Comparison of ENCODE assay signal across 9 cellular contexts in the genomic region with DNA sequence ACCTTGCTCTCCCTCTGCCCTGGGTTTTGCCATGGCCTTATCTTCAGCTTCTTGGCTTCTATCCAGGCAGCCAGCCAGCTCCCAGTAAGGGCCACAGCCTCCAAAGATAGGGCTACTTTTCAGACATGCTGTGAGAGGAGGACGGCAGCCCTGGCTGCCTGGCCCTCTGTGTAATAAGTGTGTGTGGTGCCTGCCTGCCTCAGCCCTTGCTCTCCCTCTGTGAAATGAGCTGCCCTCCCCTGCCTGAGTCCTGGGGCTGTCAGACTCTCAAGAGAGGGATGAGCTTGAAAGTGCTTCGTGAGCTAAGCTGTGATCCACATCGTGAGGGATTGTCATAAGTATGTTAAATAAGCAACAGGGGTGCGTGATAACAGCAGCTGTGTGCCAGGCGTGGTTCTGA. TPM values are rescaled to one million over a fixed set of nuclear protein-coding genes. Genes with fewer than 3 reads are reported as not detected.
DNase-seq lines count a peak whose midpoint lies in the region; ATAC-seq and TF ChIP-seq lines count a peak whose summit lies in the region.
"Had no signal": no experiment of that assay in that cellular context is flagged by ENCODE, and none has a peak within 500 bp of the region (broad histone marks: within the 10 kb centered on the region; RNA-seq: fewer than 3 reads in every experiment).

No MANE protein-coding gene starts in this region.

- H3K4me3 Mint-ChIP-seq in glutamatergic neuron (ENCODE audit: unreplicated experiment), result peak overlapping the region; percentile 38

- WGBS in trophoblast cell (ENCODE audit: extremely low coverage, insufficient coverage, insufficient read length), result no CpG with 5 or more reads among the region's 5 CpGs

- H3K27me3 Mint-ChIP-seq in glutamatergic neuron (ENCODE audit: unreplicated experiment), result peaks cover 10% of the 10 kb centered on the region

- peak overlapping the region; percentile 59 for H3K27ac Mint-ChIP-seq in glutamatergic neuron (ENCODE audit: unreplicated experiment)

- no peak overlapping the region for H3K27ac ChIP-seq in trophoblast cell (ENCODE audit: low read depth, low read length)

- no peak overlapping the region for H2AFZ ChIP-seq in trophoblast cell (ENCODE audit: insufficient read depth, low read length, poor library complexity)

- no peak overlapping the region for H3K4me3 ChIP-seq in trophoblast cell (ENCODE audit: low read depth, low read length)

- no peak overlapping the region for H4K8ac ChIP-seq in trophoblast cell (ENCODE audit: low read depth, low read length)

- DNase-seq in D341Med (ENCODE audit: low spot score) (peak; percentile 62), glutamatergic neuron (no peak), trophoblast cell (no peak), KBM-7 (no peak), GM13976 (ENCODE audit: low spot score) (no peak), HPDE6-E6E7 (ENCODE audit: extremely low spot score) (no peak)
- no peak for DNase-seq in stimulated activated naive CD8-positive, alpha-beta T cell treated with anti-CD3 and anti-CD28 coated beads, Interleukin-15, Interleukin-2, amounts not matched to agents 100 U/mL and 50 U/mL, for 24 hours
- DNase-seq: midbrain had no signal

- H3K36me3 Mint-ChIP-seq in glutamatergic neuron (ENCODE audit: unreplicated experiment), result peaks cover 4% of the 10 kb centered on the region

- ATAC-seq in SK-N-SH treated with all-trans-retinoic acid at 6 μM for 48 hours, result peak; percentile 37
- ATAC-seq in stimulated activated naive CD8-positive, alpha-beta T cell treated with anti-CD3 and anti-CD28 coated beads, Interleukin-15, Interleukin-2, amounts not matched to agents 100 U/mL and 50 U/mL, for 24 hours, result no peak

- peak overlapping the region; percentile 42 for H3K4ac ChIP-seq in trophoblast cell (ENCODE audit: low read depth, low read length)

- H3K27me3 ChIP-seq in trophoblast cell (ENCODE audit: insufficient read depth, low read length), result no peaks in the 10 kb centered on the region

- H4K91ac ChIP-seq in trophoblast cell (ENCODE audit: low read depth, low read length), result no peak overlapping the region

- no peak overlapping the region for H4K12ac ChIP-seq in trophoblast cell (ENCODE audit: low read depth, low read length)

- no peak overlapping the region for H3K18ac ChIP-seq in trophoblast cell (ENCODE audit: low read length)

- no peak for TF ChIP-seq CTCF in glutamatergic neuron (IDR thresholded peaks at IDR 0.05; ENCODE audit: partially characterized antibody, unreplicated experiment)
- TF ChIP-seq CTCF in GM13976 (IDR thresholded peaks at IDR 0.05; ENCODE audit: borderline replicate concordance, control extremely low read depth, extremely low read depth, insufficient read depth, missing control alignments), result no peak

- H3K9me3 Mint-ChIP-seq in glutamatergic neuron (ENCODE audit: unreplicated experiment), result peaks cover 16% of the 10 kb centered on the region

- no peak overlapping the region for H3K9ac ChIP-seq in trophoblast cell (ENCODE audit: low read length)

- H3K23ac ChIP-seq in trophoblast cell (ENCODE audit: low read length), result no peak overlapping the region

- H2AK5ac ChIP-seq in trophoblast cell (ENCODE audit: low read length), result no peak overlapping the region

- in situ Hi-C loops in KBM-7 (cut with MboI; ENCODE audit: low pct_unique_long_range_greater_than_20kb, low sequenced_read_pairs) (no loop called here), GM13976 (cut with MboI; ENCODE audit: low sequenced_read_pairs, unreplicated experiment) (no loop called here)

- H3K4me2 ChIP-seq in trophoblast cell (ENCODE audit: low read length), result no peak overlapping the region

- no peaks in the 10 kb centered on the region for H3K79me1 ChIP-seq in trophoblast cell (ENCODE audit: low read length)

- H3K4me1 Mint-ChIP-seq in glutamatergic neuron (ENCODE audit: low read depth, unreplicated experiment), result peaks cover 50% of the 10 kb centered on the region

- H3K79me2 ChIP-seq in trophoblast cell (ENCODE audit: control insufficient read depth, insufficient read depth, low read length, poor library complexity), result peaks cover 34% of the 10 kb centered on the region

- H2BK120ac ChIP-seq in trophoblast cell (ENCODE audit: insufficient read depth, low read length, poor library complexity), result no peak overlapping the region

- H2BK5ac ChIP-seq in trophoblast cell (ENCODE audit: low read depth, low read length, poor library complexity), result no peak overlapping the region

- H3K4me1 ChIP-seq in trophoblast cell (ENCODE audit: control insufficient read depth in 1 of 2, insufficient read depth in 2 of 2, low read length in 2 of 2), result peaks cover 15 to 24% of the 10 kb centered on the region in 2 experiments

- H3K36me3 ChIP-seq in trophoblast cell (ENCODE audit: control insufficient read depth in 1 of 2, insufficient read depth in 2 of 2, low read length in 2 of 2), result peaks cover 21 to 33% of the 10 kb centered on the region in 2 experiments

- no peak overlapping the region for H3K14ac ChIP-seq in trophoblast cell (ENCODE audit: low read length)

- no peaks in the 10 kb centered on the region for H3K9me3 ChIP-seq in trophoblast cell (ENCODE audit: insufficient read depth, low read depth, low read length)

- no peak overlapping the region for H2BK12ac ChIP-seq in trophoblast cell (ENCODE audit: low read length)

TF ChIP-seq in SK-N-SH treated with all-trans-retinoic acid at 6 μM for 48 hours, 23 proteins besides CTCF, POLR2A, EP300 and RAD21:
- TF ChIP-seq TCF4 (CRISPR knock-in tag; IDR thresholded peaks at IDR 0.05; ENCODE audit: borderline replicate concordance) (peak; percentile 14; the same call in 1 of the 2 replicates), ISL1 (CRISPR knock-in tag; IDR thresholded peaks at IDR 0.05) (no peak)

RNA-seq across cellular contexts. Expression of gene NDST1, which starts 8.1 kb away (rescaled TPM):
- total RNA-seq in glutamatergic neuron (ENCODE audit: unreplicated experiment), result 160 TPM
- polyA plus RNA-seq in trophoblast cell (2013), result 98.1 and 98.9 TPM in 2 replicates
